ENCODE assay signal across 24 cellular contexts in genomic region chr14:90818715-90819114, GRCh38. TPM values are rescaled to one million over a fixed set of nuclear protein-coding genes. Genes with fewer than 3 reads are reported as not detected.
DNase-seq lines count a peak whose midpoint lies in the region; ATAC-seq, FAIRE-seq and TF ChIP-seq lines count a peak whose summit lies in the region.
"Had no signal": no experiment of that assay in that cellular context is flagged by ENCODE, and none has a peak within 500 bp of the region (broad histone marks: within the 10 kb centered on the region; RNA-seq: fewer than 3 reads in every experiment).

No MANE protein-coding gene starts in this region.

- H3K27ac Mint-ChIP-seq in nephron progenitor cell (no peak overlapping the region), chondrocyte (ENCODE audit: unreplicated experiment) (no peak overlapping the region)
- H3K27ac Mint-ChIP-seq: B cell; CD14-positive monocyte; CD4-positive, alpha-beta T cell had no signal

- no peak for DNase-seq in HepG2 (ENCODE audit: low spot score)
- no peak for DNase-seq in neuronal stem cell (ENCODE audit: low spot score)
- DNase-seq in nephron progenitor cell: no peak
- no peak for DNase-seq in chondrocyte (ENCODE audit: low spot score)
- no peak for DNase-seq in stimulated activated CD4-positive, alpha-beta T cell treated with anti-CD3 and anti-CD28 coated beads, Interleukin-12 subunit alpha, Interleukin-12 subunit beta, amount 100 ng/mL, for 4 hours
- DNase-seq: CD4-positive, alpha-beta T cell; CD8-positive, alpha-beta memory T cell; DMS 273 treated with DMSO at 0.1 percent for 48 hours; DMS79; EL; GDM1; GM23248; H7; HCEC 1CT had no signal

- H2AK5ac ChIP-seq in neuronal stem cell (ENCODE audit: low read depth, low read length): no peak overlapping the region

- no peak for FAIRE-seq in HepG2 (lab: Jason Lieb, UNC)
- FAIRE-seq: A204.1, D721Med, GM12878, GM19239, H1 had no signal

- H3K9me3 Mint-ChIP-seq in nephron progenitor cell (peaks cover 21% of the 10 kb centered on the region), chondrocyte (ENCODE audit: low read depth) (peaks cover 4% of the 10 kb centered on the region)

- H3K36me3 ChIP-seq in HepG2 (replicated peaks in 1 of 2; ENCODE audit: control insufficient read depth in 1 of 2, insufficient read depth in 2 of 2, low read length in 2 of 2): no peaks in the 10 kb centered on the region
- H3K36me3 ChIP-seq in neuronal stem cell (replicated peaks in 1 of 2; ENCODE audit: control insufficient read depth in 2 of 2, insufficient read depth in 2 of 2, low read length in 2 of 2): no peaks in the 10 kb centered on the region
- H3K36me3 ChIP-seq: BLaER1 had no signal

- H3K4me3 ChIP-seq in HepG2 (replicated peaks in 1 of 3; ENCODE audit: insufficient read depth in 1 of 3, low read depth in 2 of 3, low read length in 3 of 3): no peak overlapping the region
- no peak overlapping the region for H3K4me3 ChIP-seq in neuronal stem cell (ENCODE audit: low read length in 2 of 2)
- H3K4me3 ChIP-seq: BLaER1, GM12878, GM23248 had no signal

- H3K27me3 Mint-ChIP-seq in nephron progenitor cell (ENCODE audit: low read depth, poor library complexity): peaks cover 8% of the 10 kb centered on the region
- H3K27me3 Mint-ChIP-seq in chondrocyte (ENCODE audit: low read depth): no peaks in the 10 kb centered on the region

- H3K27ac ChIP-seq in C4-2B: peak overlapping the region; percentile 62; the same call in 1 of the 2 replicates
- no peak overlapping the region for H3K27ac ChIP-seq in HepG2 (ENCODE audit: extremely low read length, insufficient read depth, low read length)
- no peak overlapping the region for H3K27ac ChIP-seq in neuronal stem cell (replicated peaks; ENCODE audit: low read length)
- H3K27ac ChIP-seq: 22Rv1, BLaER1, GM23248 had no signal

- intact Hi-C loops in HepG2 (cut with micrococcal nuclease; ENCODE audit: unreplicated experiment): no loop called here

- TF ChIP-seq CTCF in C4-2B (conservative IDR thresholded peaks at IDR 0.05): no peak
- no peak for TF ChIP-seq CTCF in HepG2 (CRISPR knock-in tag; IDR thresholded peaks at IDR 0.05)
- no peak for TF ChIP-seq CTCF in nephron progenitor cell (IDR thresholded peaks at IDR 0.05)
- TF ChIP-seq CTCF in chondrocyte (IDR thresholded peaks at IDR 0.05): no peak

- H3K36me3 Mint-ChIP-seq in nephron progenitor cell (ENCODE audit: low read depth) (no peaks in the 10 kb centered on the region), chondrocyte (ENCODE audit: low read depth) (peaks cover under 1% of the 10 kb centered on the region)
- H3K36me3 Mint-ChIP-seq: CD8-positive, alpha-beta memory T cell had no signal

- H4K8ac ChIP-seq in neuronal stem cell (ENCODE audit: low read depth, low read length): no peak overlapping the region

- H3K4me1 ChIP-seq in HepG2 (ENCODE audit: insufficient read depth, low read length) (peaks cover 25% of the 10 kb centered on the region), neuronal stem cell (ENCODE audit: control insufficient read depth in 2 of 2, insufficient read depth in 1 of 2, low read depth in 1 of 2, low read length in 2 of 2) (peaks cover 3 to 7% of the 10 kb centered on the region in 2 donors)

- CTCF ChIA-PET in HepG2 (lab: Yijun Ruan, JAX; ENCODE audit: low intra/inter-chr PET ratio, low total read pairs): no interaction called here

- H3K4me3 Mint-ChIP-seq in nephron progenitor cell (no peak overlapping the region), chondrocyte (ENCODE audit: unreplicated experiment) (no peak overlapping the region)
- H3K4me3 Mint-ChIP-seq: CD14-positive monocyte had no signal

- no peak overlapping the region for H2BK120ac ChIP-seq in neuronal stem cell (ENCODE audit: low read depth, low read length)

- no peak overlapping the region for H4K91ac ChIP-seq in neuronal stem cell (ENCODE audit: low read depth, low read length, poor library complexity)

- peak overlapping the region; percentile 15 for H3K18ac ChIP-seq in neuronal stem cell (ENCODE audit: low read length)

- H2BK15ac ChIP-seq in neuronal stem cell (ENCODE audit: low read length): no peak overlapping the region

- TF ChIP-seq POLR2A in HepG2 (IDR thresholded peaks at IDR 0.05; ENCODE audit: insufficient read depth in 1 of 2, low read depth in 2 of 2, low read length in 2 of 2): no peak

- BruUV-seq in HepG2 (replicated peaks; lab: Mats Ljungman, UMichigan): no TSS peak

- H3K14ac ChIP-seq in neuronal stem cell (ENCODE audit: low read length): peak overlapping the region; percentile 47

- H3K27me3 ChIP-seq in HepG2 (ENCODE audit: control insufficient read depth in 1 of 2, insufficient read depth in 2 of 2, low read length in 2 of 2) (peaks cover 0 to 16% of the 10 kb centered on the region in 2 experiments), neuronal stem cell (ENCODE audit: control insufficient read depth in 3 of 3, insufficient read depth in 3 of 3, low read depth in 1 of 3, low read length in 3 of 3) (peaks cover 0 to 17% (median 4%) of the 10 kb centered on the region in 3 experiments)
- H3K27me3 ChIP-seq: BLaER1 had no signal

- H2BK12ac ChIP-seq in neuronal stem cell (ENCODE audit: low read length): no peak overlapping the region

- 20% methylated on average over 3 of the region's 3 CpGs for WGBS in HepG2 (ENCODE audit: low lambda C conversion rate)
- WGBS in neuronal stem cell (ENCODE audit: extremely low coverage in 2 of 2, insufficient read length in 2 of 2, insufficient replicate concordance in 1 of 2), 2 donors: no CpG with 5 or more reads among the region's 3 CpGs

- H3K4me2 ChIP-seq in HepG2 (ENCODE audit: low read depth, low read length): peak overlapping the region; percentile 15; the same call in 1 of the 2 replicates
- no peak overlapping the region for H3K4me2 ChIP-seq in neuronal stem cell (ENCODE audit: insufficient read depth, low read length, poor library complexity, severe bottlenecking)
- H3K4me2 ChIP-seq: BLaER1 had no signal

- peaks cover 3% of the 10 kb centered on the region; the same call in 1 of the 2 replicates for H3K9me3 ChIP-seq in HepG2 (ENCODE audit: low read length)
- H3K9me3 ChIP-seq in neuronal stem cell (replicated peaks in 1 of 2; ENCODE audit: control insufficient read depth in 2 of 2, insufficient read depth in 1 of 2, low read depth in 1 of 2, low read length in 2 of 2): peaks cover 4% of the 10 kb centered on the region in 2 donors

- TF ChIP-seq EP300 in HepG2 (IDR thresholded peaks at IDR 0.05; ENCODE audit: low read depth in 2 of 2, low read length in 2 of 2) (no peak), HepG2 (CRISPR knock-in tag; IDR thresholded peaks at IDR 0.05; ENCODE audit: borderline replicate concordance) (no peak)

- no peak overlapping the region for H2BK5ac ChIP-seq in neuronal stem cell (ENCODE audit: low read length)

- H3K23ac ChIP-seq in neuronal stem cell (ENCODE audit: low read depth, low read length, poor library complexity): no peak overlapping the region

- POLR2A ChIA-PET in HepG2 (lab: Yijun Ruan, JAX): no interaction called here

- no peaks in the 10 kb centered on the region for H3K79me1 ChIP-seq in neuronal stem cell (ENCODE audit: low read depth, low read length)

- H4K20me1 ChIP-seq in HepG2 (ENCODE audit: insufficient read depth, low read length): no peaks in the 10 kb centered on the region
- H4K20me1 ChIP-seq: BLaER1 had no signal

- H3K4me1 Mint-ChIP-seq in nephron progenitor cell: peaks cover 19% of the 10 kb centered on the region
- peaks cover 10% of the 10 kb centered on the region for H3K4me1 Mint-ChIP-seq in chondrocyte (ENCODE audit: low read depth)

- H3K9ac ChIP-seq in HepG2 (ENCODE audit: insufficient read depth, low read depth, low read length) (no peak overlapping the region), neuronal stem cell (ENCODE audit: low read depth, low read length, poor library complexity) (no peak overlapping the region)
- H3K9ac ChIP-seq: BLaER1, GM23248 had no signal

- TF ChIP-seq RAD21 in HepG2 (CRISPR knock-in tag; IDR thresholded peaks at IDR 0.05): no peak

- H3K79me2 ChIP-seq in HepG2 (ENCODE audit: insufficient read depth, low read length): no peaks in the 10 kb centered on the region

- no peak; the same call in 2 of the 3 replicates for ATAC-seq in HepG2
- ATAC-seq: GM12878 had no signal

- in situ Hi-C loops in HepG2 (cut with HindIII; ENCODE audit: extremely low pct_ligation_motif_present, low pct_unique_long_range_greater_than_20kb): no loop called here

- H3K4ac ChIP-seq in neuronal stem cell (ENCODE audit: low read length): no peak overlapping the region

- H2AFZ ChIP-seq in HepG2 (ENCODE audit: low read length) (no peak overlapping the region), neuronal stem cell (ENCODE audit: low read length) (no peak overlapping the region)
- H2AFZ ChIP-seq: GM23248 had no signal

TF ChIP-seq in HepG2, 621 proteins besides CTCF, POLR2A, EP300 and RAD21 (continues in another document):
- TF ChIP-seq ETV6 (CRISPR knock-in tag; conservative IDR thresholded peaks at IDR 0.05) (no peak), HNF4G (IDR thresholded peaks at IDR 0.05; ENCODE audit: borderline replicate concordance, low read depth, low read length) (peak; percentile 24; the same call in 1 of the 2 replicates), HNF4G (CRISPR knock-in tag; IDR thresholded peaks at IDR 0.05; ENCODE audit: borderline replicate concordance, low read depth) (no peak)

RNA-seq across cellular contexts. Expression of gene TTC7B, which starts 2.5 kb away (rescaled TPM):
- total RNA-seq in HepG2 (2016; rRNA removed; fragmentation: Illumina TruSeq; extraction: Trizol): 1.3 and 2.4 TPM in 2 replicates
- total RNA-seq in HepG2 (2016; cell fraction: cytosol; rRNA removed; fragmentation: Illumina TruSeq; extraction: Trizol; ENCODE audit: low read depth): 2.6 and 3.2 TPM in 2 replicates
- 2.0 TPM in 2 replicates for total RNA-seq in HepG2 (2016; cell fraction: insoluble cytoplasmic fraction; rRNA removed; fragmentation: Illumina TruSeq; extraction: Trizol)
- 7.9 and 8.4 TPM in 2 replicates for total RNA-seq in HepG2 (2016; cell fraction: membrane; rRNA removed; fragmentation: Illumina TruSeq; extraction: Trizol)
- total RNA-seq in HepG2 (2016; cell fraction: nucleus; rRNA removed; fragmentation: Illumina TruSeq; extraction: Trizol): 1.1 and 2.2 TPM in 2 replicates
- polyA plus RNA-seq in HepG2 (2011; rRNA removed): 3.2 and 4.5 TPM in 2 replicates
- 2.5 and 3.9 TPM in 2 replicates for polyA plus RNA-seq in HepG2 (2011; cell fraction: cytosol; rRNA removed)
- polyA plus RNA-seq in HepG2 (2011; cell fraction: nucleus; rRNA removed): 2.6 and 2.8 TPM in 2 replicates
- 3.0 and 5.4 TPM in 2 replicates for polyA plus RNA-seq in HepG2 (2012)
- 4.6 and 7.5 TPM in 2 replicates for polyA plus RNA-seq in HepG2 (2016; cell fraction: cytosol; fragmentation: Illumina TruSeq; extraction: Trizol; ENCODE audit: low read depth)
- 3.9 and 4.3 TPM in 2 replicates for polyA plus RNA-seq in HepG2 (2016; cell fraction: insoluble cytoplasmic fraction; fragmentation: Illumina TruSeq; extraction: Trizol; ENCODE audit: low read depth)
- polyA plus RNA-seq in HepG2 (2016; cell fraction: membrane; fragmentation: Illumina TruSeq; extraction: Trizol; ENCODE audit: low read depth): 8.4 and 12.0 TPM in 2 replicates
- 3.6 and 5.4 TPM in 2 replicates for polyA plus RNA-seq in HepG2 (2016; cell fraction: nucleus; fragmentation: Illumina TruSeq; extraction: Trizol; ENCODE audit: insufficient read depth, low read depth)
- polyA minus RNA-seq in HepG2 (2011; rRNA and poly(A)+ RNA removed; ENCODE audit: low replicate concordance): 6.2 and 22.2 TPM in 2 replicates
- polyA minus RNA-seq in HepG2 (2011; cell fraction: cytosol; rRNA and poly(A)+ RNA removed): 4.2 and 9.8 TPM in 2 replicates
- 1.8 and 3.2 TPM in 2 replicates for polyA minus RNA-seq in HepG2 (2011; cell fraction: nucleus; rRNA and poly(A)+ RNA removed)
- 27.7 TPM for polyA plus RNA-seq in neuronal stem cell (2013, experiment 1 of 2)
- 26.3 TPM for polyA plus RNA-seq in neuronal stem cell (2013, experiment 2 of 2)
- total RNA-seq in chondrocyte: 29.9 to 45.6 TPM (median 40.3 TPM) in 3 replicates
